Comparison of ENCODE assay signal across 20 cellular contexts in the genomic region with DNA sequence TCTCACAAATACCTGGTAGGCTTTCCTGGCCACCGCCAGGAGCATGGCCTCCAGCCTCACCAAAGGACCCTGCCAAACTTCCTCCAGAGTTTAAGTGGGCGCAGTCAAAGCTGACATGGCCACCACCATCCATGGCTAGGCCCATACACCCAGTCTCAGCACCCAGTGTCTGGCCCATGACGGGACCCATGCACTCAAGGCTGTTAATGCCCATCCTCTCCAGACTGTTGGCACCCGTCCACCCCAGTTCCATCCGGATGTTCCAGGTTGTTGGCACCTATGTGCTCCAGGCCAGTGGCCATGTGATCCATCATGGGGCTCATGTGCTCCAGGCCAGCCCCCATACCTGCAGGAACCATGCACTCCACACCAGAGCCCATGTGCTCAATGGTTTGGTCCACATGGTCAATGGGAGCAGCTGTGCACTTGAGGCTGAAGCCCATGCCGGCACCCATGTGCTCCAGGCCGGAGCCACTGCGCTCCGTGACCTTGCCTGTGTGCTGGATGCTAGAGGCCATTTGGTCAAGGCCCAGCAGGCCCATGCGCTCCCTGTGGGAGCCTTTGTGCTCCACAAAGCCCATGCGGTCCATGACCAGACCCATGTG. TPM values are rescaled to one million over a fixed set of nuclear protein-coding genes. Genes with fewer than 3 reads are reported as not detected.
A peak's percentile ranks its signal among the peaks of the same experiment; 100 is the strongest.
DNase-seq lines count a peak whose midpoint lies in the region; ATAC-seq, FAIRE-seq and TF ChIP-seq lines count a peak whose summit lies in the region.
"Had no signal": no experiment of that assay in that cellular context is flagged by ENCODE, and none has a peak within 500 bp of the region (broad histone marks: within the 10 kb centered on the region; RNA-seq: fewer than 3 reads in every experiment).

No MANE protein-coding gene starts in this region.

- H3K79me1 ChIP-seq in IMR-90 (ENCODE audit: low read depth in 1 of 2, low read length in 2 of 2) = peaks cover 32 to 55% of the 10 kb centered on the region in 2 experiments

- no peak overlapping the region for H3K18ac ChIP-seq in IMR-90 (ENCODE audit: low read depth, low read length)

- no peak for TF ChIP-seq RAD21 in IMR-90 (IDR thresholded peaks at IDR 0.05; ENCODE audit: low read length)

- intact Hi-C loops in IMR-90 (cut with micrococcal nuclease) = no loop called here
- intact Hi-C loops in kidney (cut with DNase I) = no loop called here

- no peak overlapping the region; the same call in 1 of the 2 replicates for H2AK5ac ChIP-seq in IMR-90 (ENCODE audit: low read depth, low read length)

- no peak overlapping the region for H2BK20ac ChIP-seq in IMR-90 (ENCODE audit: low read depth, low read length)

- FAIRE-seq in GM12892 (lab: Jason Lieb, UNC) = no peak
- no peak for FAIRE-seq in kidney (lab: Jason Lieb, UNC)
- FAIRE-seq: RCC 7860 had no signal

- 100% methylated on average over 8 of the region's 11 CpGs; no CpG with 5 or more reads in 1 of the 2 experiments for WGBS in IMR-90 (ENCODE audit: extremely low coverage in 2 of 2, insufficient read length in 1 of 2), 2 experiments

- CTCF ChIA-PET in IMR-90 (lab: Yijun Ruan, JAX) = no interaction called here

- peaks cover 7% of the 10 kb centered on the region for H3K36me3 Mint-ChIP-seq in osteocyte (ENCODE audit: unreplicated experiment)

- H3K23ac ChIP-seq in IMR-90 (ENCODE audit: low read depth, low read length) = no peak overlapping the region

- H3K27me3 Mint-ChIP-seq in osteocyte (ENCODE audit: unreplicated experiment) = no peaks in the 10 kb centered on the region
- H3K27me3 Mint-ChIP-seq: CD4-positive, CD25-positive, alpha-beta regulatory T cell had no signal

- in situ Hi-C loops in IMR-90 (cut with MboI; ENCODE audit: low sequenced_read_pairs) = no loop called here

- H3K4me3 ChIP-seq in IMR-90 (ENCODE audit: insufficient read depth, low read depth, low read length) = no peak overlapping the region
- no peak overlapping the region for H3K4me3 ChIP-seq in kidney (ENCODE audit: low read length in 2 of 2)
- H3K4me3 ChIP-seq: GM23248, HAP-1 had no signal

- H2BK120ac ChIP-seq in IMR-90 (ENCODE audit: low read depth, low read length) = no peak overlapping the region

- BruUV-seq in IMR-90 (replicated peaks; lab: Mats Ljungman, UMichigan) = no TSS peak

- no peaks in the 10 kb centered on the region for H3K27me3 ChIP-seq in IMR-90 (ENCODE audit: control insufficient read depth, insufficient read depth, low read length)

- no peaks in the 10 kb centered on the region for H3K9me3 Mint-ChIP-seq in osteocyte (ENCODE audit: unreplicated experiment)

- H4K5ac ChIP-seq in IMR-90 (ENCODE audit: low read depth, low read length) = no peak overlapping the region

- peaks cover 14% of the 10 kb centered on the region for H3K9me1 ChIP-seq in IMR-90 (ENCODE audit: insufficient read depth, low read length)

- TF ChIP-seq CTCF in IMR-90 (conservative IDR thresholded peaks at IDR 0.05; ENCODE audit: low read depth, low read length) = no peak
- no peak for TF ChIP-seq CTCF in kidney (IDR thresholded peaks at IDR 0.05; ENCODE audit: borderline replicate concordance, extremely low read depth, insufficient read depth)
- TF ChIP-seq CTCF in osteocyte (IDR thresholded peaks at IDR 0.05) = no peak

- H3K4me1 ChIP-seq in IMR-90 (ENCODE audit: control insufficient read depth, insufficient read depth, low read length) (no peaks in the 10 kb centered on the region), kidney (ENCODE audit: control insufficient read depth in 1 of 2, insufficient read depth in 1 of 2, low read depth in 1 of 2, low read length in 2 of 2) (no peaks in the 10 kb centered on the region)

- dilution Hi-C loops in IMR-90 (cut with HindIII; ENCODE audit: low sequenced_read_pairs, unreplicated experiment) = no loop called here

- no peak overlapping the region for H2BK5ac ChIP-seq in IMR-90 (ENCODE audit: low read depth, low read length, poor library complexity, severe bottlenecking)

- H4K20me1 ChIP-seq in IMR-90 (ENCODE audit: insufficient read depth, low read length) = peaks cover 46% of the 10 kb centered on the region

- H2AFZ ChIP-seq in IMR-90 (replicated peaks; ENCODE audit: low read length, poor library complexity) = peak overlapping the region; percentile 58
- H2AFZ ChIP-seq: GM23248 had no signal

- H3K4me3 Mint-ChIP-seq in osteocyte (ENCODE audit: unreplicated experiment) = no peak overlapping the region
- H3K4me3 Mint-ChIP-seq: CD4-positive, CD25-positive, alpha-beta regulatory T cell had no signal

- no peak overlapping the region for H2AK9ac ChIP-seq in IMR-90 (replicated peaks; ENCODE audit: low read depth, low read length, poor library complexity)

- H3K9me3 ChIP-seq in IMR-90 (ENCODE audit: control insufficient read depth, insufficient read depth, low read length) (no peaks in the 10 kb centered on the region), kidney (ENCODE audit: control insufficient read depth in 1 of 2, low read length in 2 of 2) (no peaks in the 10 kb centered on the region)

- no peak overlapping the region for H2BK15ac ChIP-seq in IMR-90 (ENCODE audit: low read depth, low read length)

- H3K27ac ChIP-seq in IMR-90 (ENCODE audit: insufficient read depth, low read length) (no peak overlapping the region), kidney (ENCODE audit: low read depth in 2 of 2, low read length in 2 of 2) (no peak overlapping the region)
- H3K27ac ChIP-seq: GM23248 had no signal

- H3K4me1 Mint-ChIP-seq in osteocyte (ENCODE audit: unreplicated experiment) = no peaks in the 10 kb centered on the region

- no peak for DNase-seq in GM12892 (ENCODE audit: insufficient read length)
- no peak for DNase-seq in IMR-90
- DNase-seq in kidney = peak; percentile 43
- peak; percentile 81 for DNase-seq in osteocyte (ENCODE audit: extremely low spot score, unreplicated experiment)
- DNase-seq in inferior parietal cortex (ENCODE audit: extremely low spot score) = no peak
- no peak for DNase-seq in SHP77 (lab: John Stamatoyannopoulos, UW)
- DNase-seq: CD4-positive, CD25-positive, alpha-beta regulatory T cell; COR-L47; DMS79; GM23248; Kasumi-1; NCI-H1417; NCI-H1694 treated with DMSO at 0.1 percent for 48 hours; NCI-H2081 treated with DMSO at 0.1 percent for 48 hours; NCI-H2171 treated with DMSO at 0.1 percent for 48 hours; NCI-H446; NCI-H526 had no signal

- H3K9ac ChIP-seq in IMR-90 (ENCODE audit: low read depth, low read length) = no peak overlapping the region
- H3K9ac ChIP-seq in kidney (ENCODE audit: low read length in 2 of 2) = no peak overlapping the region
- H3K9ac ChIP-seq: GM23248 had no signal

- no peak overlapping the region for H4K91ac ChIP-seq in IMR-90 (ENCODE audit: insufficient read depth, low read depth, low read length)

- no peak overlapping the region for H3K27ac Mint-ChIP-seq in osteocyte (ENCODE audit: unreplicated experiment)

- POLR2A ChIA-PET in IMR-90 (lab: Charles Lee; ENCODE audit: unreplicated experiment) = no interaction called here

- H3K14ac ChIP-seq in IMR-90 (replicated peaks; ENCODE audit: low read depth, low read length) = no peak overlapping the region

- H3K56ac ChIP-seq in IMR-90 (ENCODE audit: extremely low read depth, insufficient read depth, low read length) = no peak overlapping the region

- H4K8ac ChIP-seq in IMR-90 (ENCODE audit: low read depth in 2 of 2, low read length in 2 of 2) = no peak overlapping the region

- H3K36me3 ChIP-seq in IMR-90 (ENCODE audit: control insufficient read depth, insufficient read depth, low read length) (no peaks in the 10 kb centered on the region; the same call in none of the 2 replicates), kidney (ENCODE audit: control insufficient read depth in 1 of 2, insufficient read depth in 2 of 2, low read length in 2 of 2) (no peaks in the 10 kb centered on the region)

- no peak for ATAC-seq in IMR-90 (ENCODE audit: low read depth)
- ATAC-seq in GM18909 (IDR thresholded peaks at IDR 0.05; ENCODE audit: poor library complexity, unreplicated experiment) = no peak

- TF ChIP-seq POLR2A in GM12892 (IDR thresholded peaks at IDR 0.05; ENCODE audit: low read depth, low read length) (peak; percentile 34; the same call in 1 of the 2 replicates), IMR-90 (IDR thresholded peaks at IDR 0.05; ENCODE audit: low read depth, low read length) (no peak)

- H3K4me2 ChIP-seq in IMR-90 (ENCODE audit: low read depth, low read length) = no peak overlapping the region

- H3K4ac ChIP-seq in IMR-90 (ENCODE audit: low read depth, low read length) = no peak overlapping the region

TF ChIP-seq in IMR-90, 13 proteins besides CTCF, POLR2A, EP300 and RAD21 (continues in another document):
- TF ChIP-seq CEBPB (IDR thresholded peaks at IDR 0.05; ENCODE audit: low read depth, low read length) (no peak), MAFK (IDR thresholded peaks at IDR 0.05; ENCODE audit: low read depth, low read length) (no peak), RFX5 (IDR thresholded peaks at IDR 0.05; ENCODE audit: low read depth, low read length) (no peak), NFE2L2 (IDR thresholded peaks at IDR 0.05; ENCODE audit: low read depth, low read length) (no peak), FOS (IDR thresholded peaks at IDR 0.05; ENCODE audit: low read depth, low read length) (no peak), MXI1 (IDR thresholded peaks at IDR 0.05; ENCODE audit: borderline replicate concordance, low read depth, low read length) (no peak), CHD1 (IDR thresholded peaks at IDR 0.05; ENCODE audit: low read depth, low read length) (no peak), MAZ (IDR thresholded peaks at IDR 0.05; ENCODE audit: borderline replicate concordance, low read depth, low read length) (no peak), BHLHE40 (IDR thresholded peaks at IDR 0.05; ENCODE audit: low read depth, low read length) (no peak), RCOR1 (IDR thresholded peaks at IDR 0.05; ENCODE audit: insufficient replicate concordance, low read length) (no peak), SMC3 (IDR thresholded peaks at IDR 0.05; ENCODE audit: low read depth, low read length) (no peak)
- TF ChIP-seq, protein P1, sequence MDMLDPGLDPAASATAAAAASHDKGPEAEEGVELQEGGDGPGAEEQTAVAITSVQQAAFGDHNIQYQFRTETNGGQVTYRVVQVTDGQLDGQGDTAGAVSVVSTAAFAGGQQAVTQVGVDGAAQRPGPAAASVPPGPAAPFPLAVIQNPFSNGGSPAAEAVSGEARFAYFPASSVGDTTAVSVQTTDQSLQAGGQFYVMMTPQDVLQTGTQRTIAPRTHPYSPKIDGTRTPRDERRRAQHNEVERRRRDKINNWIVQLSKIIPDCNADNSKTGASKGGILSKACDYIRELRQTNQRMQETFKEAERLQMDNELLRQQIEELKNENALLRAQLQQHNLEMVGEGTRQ (IDR thresholded peaks at IDR 0.05; ENCODE audit: low read depth, low read length) = no peak

RNA-seq across cellular contexts. Expression of gene CTDSPL2, which starts 20.4 kb away (rescaled TPM):
- 45.3 TPM for polyA plus RNA-seq in GM12892 (2012; ENCODE audit: missing spikeins)
- 47.3 and 97.5 TPM in 2 replicates for total RNA-seq in IMR-90 (2012; rRNA removed)
- polyA plus RNA-seq in IMR-90 (2012; rRNA removed) = 14.9 and 17.3 TPM in 2 replicates
- polyA plus RNA-seq in IMR-90 (2012; cell fraction: cytosol; rRNA removed) = 1.2 and 2.7 TPM in 2 replicates
- polyA plus RNA-seq in IMR-90 (2012; cell fraction: nucleus; rRNA removed; ENCODE audit: low replicate concordance) = 1.9 and 15.1 TPM in 2 replicates
- total RNA-seq in kidney = 37.8 TPM
- polyA plus RNA-seq in kidney (ENCODE audit: insufficient read depth, low read depth, low replicate concordance) = 4.2 TPM
- total RNA-seq in osteocyte = 53.3 and 53.7 TPM in 2 replicates

Comparison
In these comparisons a context has a peak if more than half of its experiments do, and no peak if none do; other contexts are left out.
1. DNase-seq: peak in kidney (single experiment) and osteocyte (single experiment); none in GM12892 (single experiment), IMR-90 (single experiment), inferior parietal cortex (single experiment) and SHP77 (0 of 2).